ENCODE assay signal across 22 cellular contexts in the genomic region with DNA sequence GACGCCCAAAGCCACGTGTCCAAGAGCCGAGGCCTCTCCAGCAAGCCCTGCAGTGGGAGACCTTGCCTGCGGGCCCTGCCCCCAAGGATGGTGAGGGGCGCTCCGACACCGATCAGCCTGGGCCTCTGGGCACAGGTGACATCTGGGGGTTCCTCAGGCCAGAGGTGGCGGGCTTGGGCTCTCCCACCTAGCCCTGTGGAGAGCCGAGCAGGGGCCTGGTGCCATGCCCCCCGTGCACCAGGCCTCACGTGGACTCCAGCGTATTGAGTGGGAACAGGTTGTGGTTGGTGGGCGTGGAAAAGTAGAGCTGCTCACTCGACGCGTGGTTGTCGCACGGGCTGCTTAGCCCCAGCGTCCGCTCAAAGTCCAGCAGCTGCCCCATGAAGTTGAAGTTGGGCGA. TPM values are rescaled to one million over a fixed set of nuclear protein-coding genes. Genes with fewer than 3 reads are reported as not detected.
DNase-seq lines count a peak whose midpoint lies in the region; ATAC-seq and TF ChIP-seq lines count a peak whose summit lies in the region.
"Had no signal": no experiment of that assay in that cellular context is flagged by ENCODE, and none has a peak within 500 bp of the region (broad histone marks: within the 10 kb centered on the region; RNA-seq: fewer than 3 reads in every experiment).

No MANE protein-coding gene starts in this region.

- H3K27me3 ChIP-seq in heart right ventricle, result no peaks in the 10 kb centered on the region
- no peaks in the 10 kb centered on the region for H3K27me3 ChIP-seq in esophagus squamous epithelium
- H3K27me3 ChIP-seq: BLaER1 treated with 17β-estradiol and CSF1 and Interleukin-3, amounts not matched to agents 10 nM and 100 nM; esophagus muscularis mucosa; ovary had no signal

- peaks cover 30 to 97% (median 92%) of the 10 kb centered on the region in 9 donors for H3K4me1 ChIP-seq in heart right ventricle
- H3K4me1 ChIP-seq in esophagus squamous epithelium, result peaks cover 80 to 99% (median 89%) of the 10 kb centered on the region in 3 donors

- peaks cover 49% of the 10 kb centered on the region for H3K4me1 Mint-ChIP-seq in T-helper 17 cell

- no peak for ATAC-seq in heart right ventricle
- ATAC-seq in T-helper 17 cell, result no peak
- no peak for ATAC-seq in GM19467 (IDR thresholded peaks at IDR 0.05; ENCODE audit: unreplicated experiment)

- no peak for DNase-seq in heart right ventricle
- DNase-seq in cardiac septum (ENCODE audit: low spot score), result no peak
- DNase-seq in T-helper 17 cell, result no peak
- DNase-seq in esophagus squamous epithelium (lab: John Stamatoyannopoulos, UW), result no peak
- no peak for DNase-seq in substantia nigra (lab: John Stamatoyannopoulos, UW)
- no peak for DNase-seq in NCI-H187 (lab: John Stamatoyannopoulos, UW)
- no peak for DNase-seq in NCI-H446 (lab: John Stamatoyannopoulos, UW)
- DNase-seq: ACHN; activated CD4-positive, alpha-beta T cell treated with anti-CD3 and anti-CD28 coated beads, Interleukin-2, amount 50 U/mL, for 48 hours; activated CD4-positive, CD25-positive, alpha-beta regulatory T cell; activated gamma-delta T cell treated with Interleukin-2 at 50 U/mL for 16 hours; effector CD4-positive, alpha-beta T cell; IMR-90; kidney glomerular epithelial cell; NCI-H1105 treated with DMSO at 0.1 percent for 48 hours; NCI-H2081; ovary; SK-N-SH had no signal

- H3K36me3 ChIP-seq in heart right ventricle (peaks cover 0 to 59% (median 31%) of the 10 kb centered on the region in 9 donors), esophagus squamous epithelium (peaks cover 27 to 63% (median 49%) of the 10 kb centered on the region in 3 donors)
- H3K36me3 ChIP-seq: ovary had no signal

- H3K4me3 ChIP-seq in heart right ventricle (no peak overlapping the region), esophagus squamous epithelium (no peak overlapping the region)
- H3K4me3 ChIP-seq: esophagus muscularis mucosa, ovary had no signal

- H3K27me3 Mint-ChIP-seq in T-helper 17 cell, result no peaks in the 10 kb centered on the region

- H3K27ac Mint-ChIP-seq in T-helper 17 cell, result peak overlapping the region; percentile 88
- H3K27ac Mint-ChIP-seq: nephron had no signal

- intact Hi-C loops in heart right ventricle (cut with DNase I) (loop anchor here in 4 of 10 donors (5.0 kb wide), 4 partner anchors 48 to 92 kb away; no protein-coding TSS in a partner anchor), cardiac septum (cut with DNase I) (loop anchor here (5.0 kb wide), 1 partner anchor 108 kb away; the partner anchor contains the start of genes PARP3 and RRP9), esophagus squamous epithelium (cut with DNase I) (loop anchor here (5.0 to 10.0 kb wide), 2 partner anchors 48 to 74 kb away; no protein-coding TSS in a partner anchor)

- peak overlapping the region; percentile 15 for H3K4me3 Mint-ChIP-seq in T-helper 17 cell

- no peak for TF ChIP-seq POLR2A in esophagus squamous epithelium (IDR thresholded peaks at IDR 0.05)

- peak overlapping the region in 8 of 10 donors; percentile 10 to 98 (median 44) for H3K27ac ChIP-seq in heart right ventricle
- peak overlapping the region; percentile 31 to 98 (median 96) for H3K27ac ChIP-seq in esophagus squamous epithelium
- H3K27ac ChIP-seq in substantia nigra (ENCODE audit: low read depth, low read length, poor library complexity, severe bottlenecking), result peak overlapping the region; percentile 88
- H3K27ac ChIP-seq: ovary had no signal

- H3K9me3 ChIP-seq in heart right ventricle (no peaks in the 10 kb centered on the region), T-helper 17 cell (ENCODE audit: control insufficient read depth, low read length, poor library complexity, severe bottlenecking) (no peaks in the 10 kb centered on the region), esophagus squamous epithelium (no peaks in the 10 kb centered on the region)
- H3K9me3 ChIP-seq: BLaER1 treated with 17β-estradiol and CSF1 and Interleukin-3, amounts not matched to agents 10 nM and 100 nM; esophagus muscularis mucosa; ovary; SK-N-SH had no signal

- no peak for TF ChIP-seq CTCF in heart right ventricle (IDR thresholded peaks at IDR 0.05)
- TF ChIP-seq CTCF in esophagus squamous epithelium (IDR thresholded peaks at IDR 0.05), result no peak

- 80% methylated on average over 21 of the region's 21 CpGs for WGBS in heart right ventricle, 2 donors
- 26 to 73% methylated on average over 3 to 6 of the region's 21 CpGs for WGBS in esophagus squamous epithelium, 2 donors

- H3K36me3 Mint-ChIP-seq in T-helper 17 cell (ENCODE audit: low read depth), result peaks cover 5% of the 10 kb centered on the region

RNA-seq across cellular contexts. Expression of gene DUSP7, which starts 5.8 kb away (rescaled TPM):
- 10 to 100 TPM; 11.3 to 29.7 (median 15.8) TPM for total RNA-seq in heart right ventricle
- polyA plus RNA-seq in heart right ventricle, result 10 to 100 TPM; 10.4 to 19.2 TPM
- 21.2 TPM for total RNA-seq in cardiac septum
- 10 to 100 TPM; 15.8 to 18.6 TPM for total RNA-seq in T-helper 17 cell
- total RNA-seq in esophagus squamous epithelium, result 100 to 1,000 TPM in 1 of 4 donors, 10 to 100 TPM in 3; 49.3 to 105 (median 62.1) TPM

RNA-seq across cellular contexts. Expression of gene RPL29, which starts 54.9 kb away (rescaled TPM):
- 100 to 1,000 TPM; 505 to 754 (median 626) TPM for total RNA-seq in heart right ventricle
- 1,000 to 10,000 TPM; 1,450 to 1,915 TPM for polyA plus RNA-seq in heart right ventricle
- total RNA-seq in cardiac septum, result 466 TPM
- 1,000 to 10,000 TPM; 1,359 to 1,493 TPM for total RNA-seq in T-helper 17 cell
- 1,000 to 10,000 TPM; 1,191 to 2,826 (median 1,725) TPM for total RNA-seq in esophagus squamous epithelium

Comparison
In these comparisons a context has a peak if more than half of its experiments do, and no peak if none do; other contexts are left out.
1. H3K27ac ChIP-seq: peak in every context shown above with its lines; median percentile 96 in esophagus squamous epithelium; 88 in substantia nigra; 44 in heart right ventricle.